Comparison of ENCODE assay signal across 2 cellular contexts in genomic region chr7:33789871-33790270, GRCh38.
TF ChIP-seq lines count a peak whose summit lies in the region.

No MANE protein-coding gene starts in this region.

TF ChIP-seq in IMR-90, 13 proteins besides CTCF, POLR2A, EP300 and RAD21:
- TF ChIP-seq CHD1 (IDR thresholded peaks at IDR 0.05; ENCODE audit: low read depth, low read length): no peak
- no peak for TF ChIP-seq MAFK (IDR thresholded peaks at IDR 0.05; ENCODE audit: low read depth, low read length)
- no peak for TF ChIP-seq FOS (IDR thresholded peaks at IDR 0.05; ENCODE audit: low read depth, low read length)
- no peak for TF ChIP-seq ELK1 (IDR thresholded peaks at IDR 0.05; ENCODE audit: borderline replicate concordance, low read depth, low read length)
- no peak for TF ChIP-seq USF2 (IDR thresholded peaks at IDR 0.05; ENCODE audit: low read depth, low read length)

TF ChIP-seq in SK-N-SH treated with all-trans-retinoic acid at 6 μM for 48 hours, 23 proteins besides CTCF, POLR2A, EP300 and RAD21:
- TF ChIP-seq ZNF70 (CRISPR knock-in tag; IDR thresholded peaks at IDR 0.05) (no peak), ZC3H10 (CRISPR knock-in tag; IDR thresholded peaks at IDR 0.05) (no peak), CSRNP3 (CRISPR knock-in tag; IDR thresholded peaks at IDR 0.05) (no peak), ISL1 (CRISPR knock-in tag; IDR thresholded peaks at IDR 0.05) (no peak), CSDC2 (CRISPR knock-in tag; IDR thresholded peaks at IDR 0.05) (no peak), TCF4 (CRISPR knock-in tag; IDR thresholded peaks at IDR 0.05; ENCODE audit: borderline replicate concordance) (no peak), POU6F1 (CRISPR knock-in tag; IDR thresholded peaks at IDR 0.05; ENCODE audit: borderline replicate concordance, low read depth) (no peak), ZFP30 (CRISPR knock-in tag; IDR thresholded peaks at IDR 0.05) (no peak), TSHZ2 (CRISPR knock-in tag; IDR thresholded peaks at IDR 0.05) (no peak), ESRRG (CRISPR knock-in tag; IDR thresholded peaks at IDR 0.05) (no peak), TOX (CRISPR knock-in tag; IDR thresholded peaks at IDR 0.05; ENCODE audit: borderline replicate concordance) (no peak), PPARA (CRISPR knock-in tag; IDR thresholded peaks at IDR 0.05; ENCODE audit: borderline replicate concordance) (no peak), RARB (CRISPR knock-in tag; IDR thresholded peaks at IDR 0.05) (no peak), BACH2 (CRISPR knock-in tag; IDR thresholded peaks at IDR 0.05; ENCODE audit: borderline replicate concordance) (no peak)
